ENCODE assay signal across 8 cellular contexts in genomic region chr3:138923531-138923994, GRCh38. TPM values are rescaled to one million over a fixed set of nuclear protein-coding genes. Genes with fewer than 3 reads are reported as not detected.
DNase-seq lines count a peak whose midpoint lies in the region; ATAC-seq and TF ChIP-seq lines count a peak whose summit lies in the region.

No MANE protein-coding gene starts in this region.

- ATAC-seq in HG02870 (IDR thresholded peaks at IDR 0.05; ENCODE audit: unreplicated experiment) = peak; percentile 65

- H3K4me3 ChIP-seq in ascending aorta = no peak overlapping the region
- no peak overlapping the region for H3K4me3 ChIP-seq in spleen

- no peak for TF ChIP-seq POLR2A in spleen (IDR thresholded peaks at IDR 0.05)

- no peaks in the 10 kb centered on the region for H3K36me3 ChIP-seq in ascending aorta
- H3K36me3 ChIP-seq in spleen = no peaks in the 10 kb centered on the region

- peak; percentile 42 to 76 (median 72) for TF ChIP-seq CTCF in ascending aorta (IDR thresholded peaks at IDR 0.05)
- TF ChIP-seq CTCF in spleen (IDR thresholded peaks at IDR 0.05 in 8 of 11, conservative IDR thresholded peaks at IDR 0.05 in 3 of 11) = peak; percentile 81 to 92 (median 89)

- H3K27me3 ChIP-seq in ascending aorta = no peaks in the 10 kb centered on the region
- H3K27me3 ChIP-seq in spleen (replicated peaks in 1 of 7) = peaks cover 0 to 33% (median 3%) of the 10 kb centered on the region in 7 donors

- DNase-seq in NCI-H510A treated with DMSO at 0.1 percent for 48 hours (lab: John Stamatoyannopoulos, UW) = peak; percentile 54
- DNase-seq in NCI-H510A (lab: John Stamatoyannopoulos, UW) = no peak
- DNase-seq in NCI-H1694 treated with DMSO at 0.1 percent for 48 hours (lab: John Stamatoyannopoulos, UW) = peak; percentile 67
- DNase-seq in T-helper 9 cell = peak; percentile 87
- peak; percentile 41 to 87 for DNase-seq in ascending aorta (ENCODE audit: low spot score in 2 of 2)
- DNase-seq in hypothalamus (lab: John Stamatoyannopoulos, UW) = peak in 47 of 51 donors; percentile 3 to 81 (median 37)
- peak; percentile 91 for DNase-seq in spleen

- intact Hi-C loops in ascending aorta (cut with DNase I) = loop anchor here (2.0 to 10.0 kb wide), 4 partner anchors 507 to 809 kb away; partner anchors contain the start of genes ARMC8, DZIP1L and NME9
- intact Hi-C loops in spleen (cut with DNase I; ENCODE audit: low total_unique reads) = loop anchor here (5.0 to 10.0 kb wide), 2 partner anchors 401 to 506 kb away; no protein-coding TSS in a partner anchor

- H3K9me3 ChIP-seq in ascending aorta = no peaks in the 10 kb centered on the region
- no peaks in the 10 kb centered on the region for H3K9me3 ChIP-seq in spleen

- H3K4me1 ChIP-seq in ascending aorta (peaks cover 0 to 2% of the 10 kb centered on the region in 2 donors), spleen (peaks cover 0 to 6% (median 4%) of the 10 kb centered on the region in 6 donors)

- H3K27ac ChIP-seq in ascending aorta (no peak overlapping the region), spleen (no peak overlapping the region)

- WGBS in spleen, 5 donors = 26 to 31% (median 28%) methylated on average over 6 of the region's 6 CpGs

RNA-seq across cellular contexts. Expression of gene FOXL2, which starts 23.4 kb away (rescaled TPM):
- total RNA-seq in ascending aorta (not detected), spleen (not detected)
- polyA plus RNA-seq in spleen = not detected

RNA-seq across cellular contexts. Expression of gene FOXL2NB, which starts 23.5 kb away (rescaled TPM):
- total RNA-seq in ascending aorta (not detected), spleen (not detected)
- under 1 TPM in 1 of 3 donors, not detected in 2; 0.04 TPM for polyA plus RNA-seq in spleen
